ENCODE assay signal across 24 cellular contexts in the genomic region with DNA sequence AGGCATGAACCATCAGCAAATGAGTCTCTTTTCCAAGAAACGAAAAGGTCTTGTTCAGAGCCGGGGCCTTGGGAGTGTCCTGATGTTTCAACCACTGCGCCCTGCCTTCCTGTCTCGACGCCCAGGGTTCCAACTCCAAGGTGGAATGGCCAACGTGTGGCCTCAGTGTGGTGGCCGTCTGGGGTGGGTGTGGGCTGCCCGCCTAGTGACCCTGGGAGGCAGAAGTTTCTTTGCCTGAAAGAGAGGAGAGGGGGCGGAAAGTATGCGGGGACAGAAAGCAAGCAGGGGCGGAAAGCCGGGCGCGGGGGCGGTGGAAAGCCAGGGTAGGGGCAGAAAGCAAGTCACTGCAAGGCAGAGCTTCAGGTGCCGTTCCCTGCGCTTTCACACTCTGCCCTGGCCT. TPM values are rescaled to one million over a fixed set of nuclear protein-coding genes. Genes with fewer than 3 reads are reported as not detected.
DNase-seq lines count a peak whose midpoint lies in the region; ATAC-seq, FAIRE-seq and TF ChIP-seq lines count a peak whose summit lies in the region.
"Had no signal": no experiment of that assay in that cellular context is flagged by ENCODE, and none has a peak within 500 bp of the region (broad histone marks: within the 10 kb centered on the region; RNA-seq: fewer than 3 reads in every experiment).

No MANE protein-coding gene starts in this region.

- H3K36me3 ChIP-seq in upper lobe of left lung, result peaks cover 3 to 44% (median 37%) of the 10 kb centered on the region in 4 donors
- peaks cover 4% of the 10 kb centered on the region for H3K36me3 ChIP-seq in endodermal cell (ENCODE audit: control insufficient read depth, insufficient read depth, low read length)

- WGBS in upper lobe of left lung, 2 donors, result 91% methylated on average over 15 to 16 of the region's 17 CpGs
- 93 to 99% methylated on average over 15 to 17 of the region's 17 CpGs for WGBS in endodermal cell (ENCODE audit: insufficient coverage in 1 of 2, insufficient read length in 1 of 2), 2 experiments

- H3K27ac ChIP-seq in HL-60 (replicated peaks), result peak overlapping the region; percentile 85
- H3K27ac ChIP-seq in caudate nucleus (ENCODE audit: low read depth, low read length), result peak overlapping the region; percentile 6
- H3K27ac ChIP-seq in upper lobe of left lung, result peak overlapping the region; percentile 40 to 94 (median 73)
- H3K27ac ChIP-seq in endodermal cell (ENCODE audit: low read depth, low read length), result no peak overlapping the region

- H3K4me1 ChIP-seq in upper lobe of left lung, result peaks cover 13 to 20% (median 16%) of the 10 kb centered on the region in 4 donors
- no peaks in the 10 kb centered on the region for H3K4me1 ChIP-seq in endodermal cell (ENCODE audit: control insufficient read depth, insufficient read depth, low read length)

- TF ChIP-seq EP300 in upper lobe of left lung (IDR thresholded peaks at IDR 0.05), result no peak

- H3K27ac Mint-ChIP-seq in nephron, result peak overlapping the region in 1 of 3 experiments; percentile 70
- H3K27ac Mint-ChIP-seq in endodermal cell, result no peak overlapping the region
- H3K27ac Mint-ChIP-seq: CD4-positive, alpha-beta T cell had no signal

- H3K36me3 Mint-ChIP-seq in nephron (ENCODE audit: low read depth) (peaks cover 13% of the 10 kb centered on the region), endodermal cell (ENCODE audit: low read depth) (peaks cover 22% of the 10 kb centered on the region)

- DNase-seq in HL-60 (ENCODE audit: low read depth in 1 of 2, low spot score in 1 of 2) (peak in 1 of 2 experiments; percentile 29), caudate nucleus (lab: John Stamatoyannopoulos, UW) (no peak), upper lobe of left lung (peak in 1 of 2 donors; percentile 83), endodermal cell (no peak), GM12892 (ENCODE audit: insufficient read length) (no peak)
- DNase-seq in activated naive CD4-positive, alpha-beta T cell (lab: John Stamatoyannopoulos, UW), result no peak
- DNase-seq: ACHN; Caco-2; CD4-positive, alpha-beta T cell; GDM1; GOT3; IMR-90; Karpas-422; NCI-H1048; NCI-H1436; NCI-H1930; NCI-H226; NCI-H524; NCI-H82 had no signal

- no peak overlapping the region; the same call in 1 of the 2 replicates for H3K4me3 ChIP-seq in HL-60 (replicated peaks; ENCODE audit: insufficient read depth, low read length)
- peak overlapping the region in 1 of 4 donors; percentile 14 for H3K4me3 ChIP-seq in upper lobe of left lung
- no peak overlapping the region for H3K4me3 ChIP-seq in endodermal cell (ENCODE audit: low read length)

- peak overlapping the region in 2 of 3 experiments; percentile 25 to 27 for H3K4me3 Mint-ChIP-seq in nephron
- no peak overlapping the region for H3K4me3 Mint-ChIP-seq in endodermal cell

- FAIRE-seq in GM12892 (lab: Jason Lieb, UNC), result no peak

- ATAC-seq in upper lobe of left lung (ENCODE audit: low FRiP score in 2 of 2), result no peak

- TF ChIP-seq CTCF in HL-60 (IDR thresholded peaks at IDR 0.05; ENCODE audit: insufficient read depth, low read length) (no peak), nephron (IDR thresholded peaks at IDR 0.05; ENCODE audit: unreplicated experiment in 3 of 3) (no peak), upper lobe of left lung (IDR thresholded peaks at IDR 0.05) (no peak), endodermal cell (conservative IDR thresholded peaks at IDR 0.05) (no peak)

- no peak overlapping the region for H3K9ac ChIP-seq in endodermal cell (ENCODE audit: extremely low read depth, low read length, poor library complexity, severe bottlenecking)

- H3K27me3 ChIP-seq in HL-60 (ENCODE audit: insufficient read depth, poor library complexity, severe bottlenecking), result no peaks in the 10 kb centered on the region
- no peaks in the 10 kb centered on the region for H3K27me3 ChIP-seq in upper lobe of left lung
- no peaks in the 10 kb centered on the region for H3K27me3 ChIP-seq in endodermal cell (ENCODE audit: control insufficient read depth, insufficient read depth, low read length, poor library complexity, severe bottlenecking)

- H3K4me1 Mint-ChIP-seq in nephron (peaks cover 6% of the 10 kb centered on the region), endodermal cell (peaks cover 3% of the 10 kb centered on the region)

- TF ChIP-seq POLR2A in upper lobe of left lung (IDR thresholded peaks at IDR 0.05) (no peak), GM12892 (IDR thresholded peaks at IDR 0.05; ENCODE audit: low read depth, low read length) (no peak)

- H3K27me3 Mint-ChIP-seq in nephron (ENCODE audit: low read depth), result no peaks in the 10 kb centered on the region
- peaks cover 4% of the 10 kb centered on the region for H3K27me3 Mint-ChIP-seq in endodermal cell (ENCODE audit: insufficient read depth)
- H3K27me3 Mint-ChIP-seq: CD4-positive, alpha-beta T cell had no signal

- no peaks in the 10 kb centered on the region for H3K9me3 ChIP-seq in upper lobe of left lung
- H3K9me3 ChIP-seq in endodermal cell (ENCODE audit: control insufficient read depth, low read length), result no peaks in the 10 kb centered on the region
- H3K9me3 ChIP-seq: Caco-2 had no signal

- no peaks in the 10 kb centered on the region for H3K9me3 Mint-ChIP-seq in nephron
- no peaks in the 10 kb centered on the region for H3K9me3 Mint-ChIP-seq in endodermal cell
- H3K9me3 Mint-ChIP-seq: CD4-positive, alpha-beta T cell had no signal

RNA-seq across cellular contexts. Expression of a gene that starts 4.1 kb away (rescaled TPM):
- total RNA-seq in upper lobe of left lung (10 to 100 TPM; 18.2 to 45.3 (median 31.9) TPM), endodermal cell (10 to 100 TPM; 20.6 to 23.5 TPM)
- polyA plus RNA-seq in endodermal cell (2013, experiment 1 of 2), result 21.5 TPM
- 19.3 TPM for polyA plus RNA-seq in endodermal cell (2013, experiment 2 of 2)
- 25.6 TPM for polyA plus RNA-seq in GM12892 (2012; ENCODE audit: missing spikeins)

RNA-seq across cellular contexts. Expression of a gene that starts 15.6 kb away (rescaled TPM):
- total RNA-seq in upper lobe of left lung (not detected), endodermal cell (not detected)
- not detected for polyA plus RNA-seq in endodermal cell (2013, experiment 1 of 2)
- not detected for polyA plus RNA-seq in endodermal cell (2013, experiment 2 of 2)
- 0.30 TPM for polyA plus RNA-seq in GM12892 (2012; ENCODE audit: missing spikeins)
- total RNA-seq: Caco-2; CD4-positive, alpha-beta T cell; Daoy; HT1080; IMR-90; MCF 10A; RPMI7951 had no signal
- polyA plus RNA-seq: IMR-90 had no signal

RNA-seq across cellular contexts. Expression of a gene that starts 20.4 kb away (rescaled TPM):
- total RNA-seq in upper lobe of left lung (100 to 1,000 TPM in 4 of 6 donors, 10 to 100 TPM in 2; 76.5 to 245 (median 107) TPM), endodermal cell (100 to 1,000 TPM; 167 to 192 TPM)
- 155 TPM for polyA plus RNA-seq in endodermal cell (2013, experiment 1 of 2)
- 150 TPM for polyA plus RNA-seq in endodermal cell (2013, experiment 2 of 2)
- polyA plus RNA-seq in GM12892 (2012; ENCODE audit: missing spikeins), result 85.8 TPM

RNA-seq across cellular contexts. Expression of a gene that starts 20.7 kb away (rescaled TPM):
- total RNA-seq in upper lobe of left lung, result 1 to 10 TPM in 2 of 6 donors, under 1 TPM in 2, not detected in 2; 0.44 to 4.0 (median 0.95) TPM
- not detected for total RNA-seq in endodermal cell
- polyA plus RNA-seq in endodermal cell (2013, experiment 1 of 2), result not detected
- not detected for polyA plus RNA-seq in endodermal cell (2013, experiment 2 of 2)
- not detected for polyA plus RNA-seq in GM12892 (2012; ENCODE audit: missing spikeins)
- total RNA-seq: Caco-2; CD4-positive, alpha-beta T cell; Daoy; HT1080; IMR-90; MCF 10A; RPMI7951 had no signal
- polyA plus RNA-seq: IMR-90 had no signal

RNA-seq across cellular contexts. Expression of a gene that starts 25.7 kb away (rescaled TPM):
- 1,000 to 10,000 TPM; 1,128 to 1,943 (median 1,579) TPM for total RNA-seq in upper lobe of left lung
- total RNA-seq in endodermal cell, result 1,000 to 10,000 TPM; 3,064 to 3,492 TPM
- 4,092 TPM for polyA plus RNA-seq in endodermal cell (2013, experiment 1 of 2)
- 3,717 TPM for polyA plus RNA-seq in endodermal cell (2013, experiment 2 of 2)
- polyA plus RNA-seq in GM12892 (2012; ENCODE audit: missing spikeins), result 5,230 TPM
